ENCODE assay signal across 8 cellular contexts in genomic region chr4:53365121-53365485, GRCh38. TPM values are rescaled to one million over a fixed set of nuclear protein-coding genes. Genes with fewer than 3 reads are reported as not detected.
DNase-seq lines count a peak whose midpoint lies in the region; ATAC-seq and TF ChIP-seq lines count a peak whose summit lies in the region.

No MANE protein-coding gene starts in this region.

- peaks cover 0 to 1% (median 0%) of the 10 kb centered on the region in 5 donors for H3K9me3 Mint-ChIP-seq in CD8-positive, alpha-beta memory T cell
- no peaks in the 10 kb centered on the region for H3K9me3 Mint-ChIP-seq in activated CD8-positive, alpha-beta T cell treated with anti-CD3 and anti-CD28 coated beads for 36 hours

- H3K4me3 Mint-ChIP-seq in CD8-positive, alpha-beta memory T cell, result peak overlapping the region; percentile 96 to 99 (median 97)
- peak overlapping the region; percentile 96 for H3K4me3 Mint-ChIP-seq in activated CD8-positive, alpha-beta T cell treated with anti-CD3 and anti-CD28 coated beads for 36 hours

- peaks cover 55 to 69% (median 66%) of the 10 kb centered on the region in 3 donors for H3K4me1 Mint-ChIP-seq in CD8-positive, alpha-beta memory T cell
- H3K4me1 Mint-ChIP-seq in activated CD8-positive, alpha-beta T cell treated with anti-CD3 and anti-CD28 coated beads for 36 hours (ENCODE audit: low read depth), result peaks cover 40% of the 10 kb centered on the region

- no peaks in the 10 kb centered on the region for H3K9me3 ChIP-seq in CD8-positive, alpha-beta memory T cell (ENCODE audit: low read length)
- no peaks in the 10 kb centered on the region for H3K9me3 ChIP-seq in left ventricle myocardium inferior (replicated peaks)

- peak overlapping the region; percentile 85 for H3K4me3 ChIP-seq in CD8-positive, alpha-beta memory T cell (ENCODE audit: low read length)
- peak overlapping the region; percentile 99 for H3K4me3 ChIP-seq in LNCaP clone FGC (ENCODE audit: low read depth, low read length)
- peak overlapping the region; percentile 78 for H3K4me3 ChIP-seq in left ventricle myocardium inferior
- peak overlapping the region; percentile 84 for H3K4me3 ChIP-seq in retinal pigment epithelial cell (ENCODE audit: low read length)

- CTCF ChIA-PET in CD8-positive, alpha-beta memory T cell (lab: Charles Lee), result interaction anchor here (1.5 kb wide), 1 partner anchor 15 kb away, joined by 5 read pairs; no protein-coding TSS in a partner anchor
- CTCF ChIA-PET in activated CD8-positive, alpha-beta T cell treated with anti-CD3 and anti-CD28 coated beads for 36 hours (lab: Charles Lee), result interaction anchor here (1.0 kb wide), 1 partner anchor 349 kb away, joined by 3 read pairs; no protein-coding TSS in a partner anchor

- peak overlapping the region; percentile 94 to 99 (median 97) for H3K27ac Mint-ChIP-seq in CD8-positive, alpha-beta memory T cell
- peak overlapping the region; percentile 92 for H3K27ac Mint-ChIP-seq in activated CD8-positive, alpha-beta T cell treated with anti-CD3 and anti-CD28 coated beads for 36 hours

- peak; percentile 13 for ATAC-seq in GM21515 (IDR thresholded peaks at IDR 0.05; ENCODE audit: unreplicated experiment)
- ATAC-seq in activated CD8-positive, alpha-beta T cell treated with anti-CD3 and anti-CD28 coated beads for 36 hours, result peak; percentile 7
- no peak for ATAC-seq in GM19463 (IDR thresholded peaks at IDR 0.05; ENCODE audit: unreplicated experiment)

- peaks cover 10 to 13% of the 10 kb centered on the region in 2 donors for H3K27me3 Mint-ChIP-seq in CD8-positive, alpha-beta memory T cell
- peaks cover 6% of the 10 kb centered on the region for H3K27me3 Mint-ChIP-seq in activated CD8-positive, alpha-beta T cell treated with anti-CD3 and anti-CD28 coated beads for 36 hours

- no peaks in the 10 kb centered on the region for H3K27me3 ChIP-seq in CD8-positive, alpha-beta memory T cell (ENCODE audit: insufficient read depth, low read length, poor library complexity, severe bottlenecking)
- H3K27me3 ChIP-seq in left ventricle myocardium inferior (ENCODE audit: low read depth), result peaks cover 25% of the 10 kb centered on the region

- H3K36me3 ChIP-seq in CD8-positive, alpha-beta memory T cell (ENCODE audit: insufficient read depth, low read length), result no peaks in the 10 kb centered on the region
- H3K36me3 ChIP-seq in left ventricle myocardium inferior, result no peaks in the 10 kb centered on the region

- H3K27ac ChIP-seq in CD8-positive, alpha-beta memory T cell (ENCODE audit: low read depth, low read length), result peak overlapping the region; percentile 85
- peak overlapping the region; percentile 72 for H3K27ac ChIP-seq in left ventricle myocardium inferior (replicated peaks)

- POLR2A ChIA-PET in CD8-positive, alpha-beta memory T cell (lab: Charles Lee), result interaction anchor here (0.6 to 1.0 kb wide), 3 partner anchors 12 to 1328 kb away, joined by 3 read pairs; partner anchors contain the start of gene FIP1L1
- POLR2A ChIA-PET in activated CD8-positive, alpha-beta T cell treated with anti-CD3 and anti-CD28 coated beads for 36 hours (lab: Charles Lee), result no interaction called here

- intact Hi-C loops in activated CD8-positive, alpha-beta T cell treated with anti-CD3 and anti-CD28 coated beads for 36 hours (cut with micrococcal nuclease), result loop anchor here (10.0 kb wide), 1 partner anchor 350 kb away; no protein-coding TSS in a partner anchor
- intact Hi-C loops in left ventricle myocardium inferior (cut with micrococcal nuclease), result no loop called here

- peaks cover 4 to 12% (median 5%) of the 10 kb centered on the region in 3 donors for H3K36me3 Mint-ChIP-seq in CD8-positive, alpha-beta memory T cell
- peaks cover 12% of the 10 kb centered on the region for H3K36me3 Mint-ChIP-seq in activated CD8-positive, alpha-beta T cell treated with anti-CD3 and anti-CD28 coated beads for 36 hours (ENCODE audit: low read depth)

- peak in 1 of 5 donors; percentile 4 for DNase-seq in CD8-positive, alpha-beta memory T cell
- DNase-seq in LNCaP clone FGC (ENCODE audit: low read depth) (no peak), left ventricle myocardium inferior (no peak), retinal pigment epithelial cell (ENCODE audit: low read depth) (no peak), NCI-H2081 treated with DMSO at 0.1 percent for 48 hours (lab: John Stamatoyannopoulos, UW) (no peak)
- peak; percentile 23 for DNase-seq in activated CD8-positive, alpha-beta T cell treated with anti-CD3 and anti-CD28 coated beads for 36 hours

- TF ChIP-seq CTCF in LNCaP clone FGC (IDR thresholded peaks at IDR 0.05; ENCODE audit: control insufficient read depth, extremely low read depth, insufficient read depth), result no peak
- TF ChIP-seq CTCF in activated CD8-positive, alpha-beta T cell treated with anti-CD3 and anti-CD28 coated beads for 36 hours (IDR thresholded peaks at IDR 0.05), result no peak
- no peak for TF ChIP-seq CTCF in left ventricle myocardium inferior (IDR thresholded peaks at IDR 0.05; ENCODE audit: borderline replicate concordance)
- no peak for TF ChIP-seq CTCF in retinal pigment epithelial cell (conservative IDR thresholded peaks at IDR 0.05; ENCODE audit: low read depth, low read length)

- H3K4me1 ChIP-seq in CD8-positive, alpha-beta memory T cell (ENCODE audit: insufficient read depth, low read length), result peaks cover 37% of the 10 kb centered on the region
- peaks cover 40% of the 10 kb centered on the region for H3K4me1 ChIP-seq in left ventricle myocardium inferior

RNA-seq across cellular contexts. Expression of gene SCFD2, which starts 0.8 kb away (rescaled TPM):
- 10 to 100 TPM; 25.7 to 29.1 TPM for total RNA-seq in CD8-positive, alpha-beta memory T cell
- 18.1 TPM for polyA plus RNA-seq in CD8-positive, alpha-beta memory T cell
- 10 to 100 TPM; 21.4 to 22.1 TPM for total RNA-seq in activated CD8-positive, alpha-beta T cell treated with anti-CD3 and anti-CD28 coated beads for 36 hours
- 9.3 TPM for total RNA-seq in left ventricle myocardium inferior

RNA-seq across cellular contexts. Expression of gene FIP1L1, which starts 12.3 kb away (rescaled TPM):
- 10 to 100 TPM; 72.8 to 74.5 TPM for total RNA-seq in CD8-positive, alpha-beta memory T cell
- 65.2 TPM for polyA plus RNA-seq in CD8-positive, alpha-beta memory T cell
- 10 to 100 TPM; 67.3 to 67.6 TPM for total RNA-seq in activated CD8-positive, alpha-beta T cell treated with anti-CD3 and anti-CD28 coated beads for 36 hours
- total RNA-seq in left ventricle myocardium inferior, result 29.7 TPM
